In the genomic region with DNA sequence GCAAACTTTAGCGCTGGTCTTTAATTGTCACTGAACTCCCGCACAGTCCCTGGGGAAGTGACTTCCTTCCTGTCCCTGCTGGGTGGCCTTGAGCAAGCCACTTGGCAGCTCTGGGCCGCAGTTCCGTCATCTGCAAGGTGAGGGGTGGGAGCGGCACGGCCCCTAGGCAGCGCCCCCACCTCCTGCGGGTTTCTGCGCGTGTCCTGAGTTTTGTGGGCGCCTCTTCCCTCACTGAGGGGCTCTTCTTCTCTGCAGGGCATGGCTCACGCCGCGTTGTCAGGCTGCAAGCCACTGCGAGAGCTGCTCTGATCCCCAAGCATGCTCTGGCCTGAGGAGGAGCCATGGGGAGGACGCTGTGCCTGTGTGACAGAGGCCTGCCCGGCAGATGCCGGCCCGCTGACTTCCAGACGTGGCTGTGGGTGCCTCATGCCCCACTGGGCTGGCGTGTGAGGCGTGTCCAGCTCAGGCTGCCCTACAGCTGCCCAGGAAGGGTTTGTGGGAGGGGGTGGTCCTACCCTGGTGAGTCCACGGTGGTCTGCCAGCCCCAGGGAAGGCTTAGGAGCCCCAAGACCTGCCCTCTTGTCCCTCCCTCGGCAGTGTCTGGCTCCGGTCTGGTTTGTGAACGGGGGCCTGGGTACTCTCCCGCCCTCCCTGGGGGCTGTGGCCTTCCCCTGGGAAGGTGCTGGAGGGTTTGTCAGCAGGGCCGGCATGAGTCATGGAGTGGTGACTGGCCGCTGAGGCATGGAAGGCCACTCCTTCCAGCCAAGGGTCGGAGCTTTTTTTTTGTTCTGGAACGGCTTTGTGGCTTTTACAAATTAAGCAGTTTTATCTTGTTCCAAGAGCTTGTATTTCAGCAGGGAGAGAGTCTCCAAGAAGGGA, we compare ENCODE assay signal across 1 cellular context.
TF ChIP-seq lines count a peak whose summit lies in the region.

No MANE protein-coding gene starts in this region.

TF ChIP-seq in K562, 482 proteins besides CTCF, POLR2A, EP300 and RAD21 (continued from another document and continues in another):
- TF ChIP-seq, protein P1, sequence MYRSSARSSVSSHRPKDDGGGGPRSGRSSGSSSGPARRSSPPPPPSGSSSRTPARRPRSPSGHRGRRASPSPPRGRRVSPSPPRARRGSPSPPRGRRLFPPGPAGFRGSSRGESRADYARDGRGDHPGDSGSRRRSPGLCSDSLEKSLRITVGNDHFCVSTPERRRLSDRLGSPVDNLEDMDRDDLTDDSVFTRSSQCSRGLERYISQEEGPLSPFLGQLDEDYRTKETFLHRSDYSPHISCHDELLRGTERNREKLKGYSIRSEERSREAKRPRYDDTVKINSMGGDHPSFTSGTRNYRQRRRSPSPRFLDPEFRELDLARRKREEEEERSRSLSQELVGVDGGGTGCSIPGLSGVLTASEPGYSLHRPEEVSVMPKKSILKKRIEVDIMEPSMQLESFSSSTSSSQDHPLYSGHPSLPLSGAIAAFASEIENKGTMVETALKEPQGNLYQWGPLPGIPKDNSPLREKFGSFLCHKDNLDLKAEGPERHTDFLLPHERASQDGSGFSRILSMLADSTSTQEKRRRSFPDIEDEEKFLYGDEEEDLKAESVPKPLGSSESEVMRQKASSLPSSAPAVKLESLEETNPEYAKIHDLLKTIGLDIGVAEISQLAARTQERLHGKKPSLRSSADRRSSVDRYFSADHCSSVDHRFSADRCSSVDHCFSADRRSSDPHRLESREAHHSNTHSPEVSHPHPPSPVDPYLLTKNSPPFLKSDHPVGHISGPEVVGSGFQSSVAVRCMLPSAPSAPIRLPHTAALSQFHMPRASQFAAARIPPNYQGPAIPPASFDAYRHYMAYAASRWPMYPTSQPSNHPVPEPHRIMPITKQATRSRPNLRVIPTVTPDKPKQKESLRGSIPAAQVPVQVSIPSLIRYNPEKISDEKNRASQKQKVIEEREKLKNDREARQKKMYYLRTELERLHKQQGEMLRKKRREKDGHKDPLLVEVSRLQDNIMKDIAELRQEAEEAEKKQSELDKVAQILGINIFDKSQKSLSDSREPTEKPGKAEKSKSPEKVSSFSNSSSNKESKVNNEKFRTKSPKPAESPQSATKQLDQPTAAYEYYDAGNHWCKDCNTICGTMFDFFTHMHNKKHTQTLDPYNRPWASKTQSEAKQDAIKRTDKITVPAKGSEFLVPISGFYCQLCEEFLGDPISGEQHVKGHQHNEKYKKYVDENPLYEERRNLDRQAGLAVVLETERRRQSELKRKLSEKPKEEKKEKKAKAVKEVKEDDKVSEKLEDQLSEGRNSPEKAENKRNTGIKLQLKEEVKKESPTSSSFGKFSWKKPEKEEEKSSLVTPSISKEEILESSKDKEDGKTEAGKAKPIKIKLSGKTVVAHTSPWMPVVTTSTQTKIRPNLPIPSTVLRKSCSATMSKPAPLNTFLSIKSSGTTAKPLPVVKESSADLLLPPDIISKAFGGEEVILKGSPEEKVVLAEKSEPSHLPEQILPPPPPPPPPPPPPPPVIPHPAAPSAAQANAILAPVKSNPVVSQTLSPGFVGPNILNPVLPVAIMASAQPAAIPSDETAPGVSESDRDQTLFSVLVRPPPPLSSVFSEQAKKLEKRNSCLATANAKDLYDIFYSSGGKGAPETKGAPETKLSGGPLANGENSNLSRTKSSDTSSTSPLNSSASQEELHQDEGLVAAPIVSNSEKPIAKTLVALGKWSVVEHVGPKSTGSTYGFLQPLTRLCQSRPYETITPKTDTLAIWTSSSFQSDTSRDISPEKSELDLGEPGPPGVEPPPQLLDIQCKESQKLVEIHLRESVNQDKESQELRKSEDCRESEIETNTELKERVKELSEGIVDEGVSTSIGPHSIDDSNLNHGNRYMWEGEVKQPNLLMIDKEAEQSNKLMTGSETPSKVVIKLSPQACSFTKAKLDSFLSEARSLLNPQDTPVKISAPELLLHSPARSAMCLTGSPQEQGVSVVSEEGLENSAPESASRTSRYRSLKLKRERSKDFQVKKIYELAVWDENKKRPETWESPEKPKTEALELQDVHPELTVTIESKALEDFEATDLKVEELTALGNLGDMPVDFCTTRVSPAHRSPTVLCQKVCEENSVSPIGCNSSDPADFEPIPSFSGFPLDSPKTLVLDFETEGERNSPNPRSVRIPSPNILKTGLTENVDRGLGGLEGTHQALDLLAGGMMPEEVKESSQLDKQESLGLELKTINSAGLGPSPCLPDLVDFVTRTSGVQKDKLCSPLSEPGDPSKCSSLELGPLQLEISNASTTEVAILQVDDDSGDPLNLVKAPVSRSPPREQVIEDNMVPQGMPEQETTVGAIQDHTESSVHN (IDR thresholded peaks at IDR 0.05; ENCODE audit: borderline replicate concordance in 1 of 2, low read depth in 1 of 2) = peak in 1 of 2 experiments; percentile 32; a peak in 1 of 4 replicates
- no peak for TF ChIP-seq GTF2F1 (IDR thresholded peaks at IDR 0.05; ENCODE audit: low read depth, low read length)
- TF ChIP-seq FIP1L1 (IDR thresholded peaks at IDR 0.05; ENCODE audit: low read depth, low read length, poor library complexity, severe bottlenecking) = peak; percentile 24
- TF ChIP-seq, protein P2, sequence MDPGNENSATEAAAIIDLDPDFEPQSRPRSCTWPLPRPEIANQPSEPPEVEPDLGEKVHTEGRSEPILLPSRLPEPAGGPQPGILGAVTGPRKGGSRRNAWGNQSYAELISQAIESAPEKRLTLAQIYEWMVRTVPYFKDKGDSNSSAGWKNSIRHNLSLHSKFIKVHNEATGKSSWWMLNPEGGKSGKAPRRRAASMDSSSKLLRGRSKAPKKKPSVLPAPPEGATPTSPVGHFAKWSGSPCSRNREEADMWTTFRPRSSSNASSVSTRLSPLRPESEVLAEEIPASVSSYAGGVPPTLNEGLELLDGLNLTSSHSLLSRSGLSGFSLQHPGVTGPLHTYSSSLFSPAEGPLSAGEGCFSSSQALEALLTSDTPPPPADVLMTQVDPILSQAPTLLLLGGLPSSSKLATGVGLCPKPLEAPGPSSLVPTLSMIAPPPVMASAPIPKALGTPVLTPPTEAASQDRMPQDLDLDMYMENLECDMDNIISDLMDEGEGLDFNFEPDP (CRISPR knock-in tag; IDR thresholded peaks at IDR 0.05) = no peak
- TF ChIP-seq, protein P3, sequence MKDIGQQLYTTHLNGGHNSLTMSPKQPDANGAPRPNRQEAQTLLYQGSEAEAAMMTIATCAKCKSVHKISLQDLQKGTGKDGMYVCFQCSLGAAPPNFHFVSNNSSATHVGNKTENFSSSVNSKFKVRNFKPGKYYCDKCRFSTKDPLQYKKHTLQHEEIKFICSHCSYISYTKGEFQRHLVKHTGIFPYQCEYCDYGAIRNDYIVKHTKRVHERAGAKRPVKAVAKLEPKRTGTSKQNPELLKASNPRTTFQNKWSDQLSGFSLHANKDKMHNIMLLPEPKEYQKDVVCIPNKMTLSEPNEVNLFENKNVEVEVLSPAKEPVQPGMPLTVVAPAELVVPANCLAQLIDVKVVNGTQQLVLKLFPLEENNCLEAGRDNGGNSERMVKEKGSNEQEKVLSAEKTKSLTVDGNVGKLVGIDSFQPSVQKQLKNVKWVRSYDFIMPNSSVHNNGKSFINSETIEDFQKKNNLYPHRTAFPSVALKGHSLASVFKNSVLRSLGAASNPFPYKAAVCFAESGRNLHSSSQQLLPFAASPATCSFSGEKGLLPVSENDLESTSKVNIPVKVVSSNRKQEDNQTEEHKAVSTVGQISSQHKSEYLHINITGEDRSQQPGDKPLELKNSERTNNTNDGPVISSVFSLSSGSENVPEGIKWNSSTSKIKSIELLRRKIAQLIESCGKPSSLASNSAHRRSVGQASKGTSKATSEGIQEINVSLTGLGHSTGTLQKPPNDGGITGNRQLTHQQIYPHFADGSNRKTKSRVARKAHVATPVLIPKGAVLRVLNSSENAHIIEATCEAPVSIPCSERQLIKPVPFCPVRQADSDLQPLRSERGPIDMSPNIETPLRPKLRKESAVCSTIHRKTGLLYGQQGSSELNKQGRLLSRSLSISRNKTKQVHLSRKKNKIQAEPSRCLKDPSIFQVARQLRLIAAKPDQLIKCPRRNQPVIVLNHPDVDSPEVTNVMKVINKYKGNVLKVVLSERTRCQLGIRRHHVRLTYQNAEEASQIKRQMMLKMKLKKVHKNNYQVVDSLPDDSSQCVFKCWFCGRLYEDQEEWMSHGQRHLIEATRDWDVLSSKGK (CRISPR knock-in tag; IDR thresholded peaks at IDR 0.05) = no peak
- TF ChIP-seq, protein P4, sequence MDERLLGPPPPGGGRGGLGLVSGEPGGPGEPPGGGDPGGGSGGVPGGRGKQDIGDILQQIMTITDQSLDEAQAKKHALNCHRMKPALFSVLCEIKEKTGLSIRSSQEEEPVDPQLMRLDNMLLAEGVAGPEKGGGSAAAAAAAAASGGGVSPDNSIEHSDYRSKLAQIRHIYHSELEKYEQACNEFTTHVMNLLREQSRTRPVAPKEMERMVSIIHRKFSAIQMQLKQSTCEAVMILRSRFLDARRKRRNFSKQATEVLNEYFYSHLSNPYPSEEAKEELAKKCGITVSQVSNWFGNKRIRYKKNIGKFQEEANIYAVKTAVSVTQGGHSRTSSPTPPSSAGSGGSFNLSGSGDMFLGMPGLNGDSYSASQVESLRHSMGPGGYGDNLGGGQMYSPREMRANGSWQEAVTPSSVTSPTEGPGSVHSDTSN (CRISPR knock-in tag; IDR thresholded peaks at IDR 0.05; ENCODE audit: low read depth) = no peak
- TF ChIP-seq, protein P4 (tag; conservative IDR thresholded peaks at IDR 0.05; ENCODE audit: low read depth) = no peak
- peak; percentile 53 for TF ChIP-seq SP1 (CRISPR knock-in tag; IDR thresholded peaks at IDR 0.05)
- TF ChIP-seq, protein P5, sequence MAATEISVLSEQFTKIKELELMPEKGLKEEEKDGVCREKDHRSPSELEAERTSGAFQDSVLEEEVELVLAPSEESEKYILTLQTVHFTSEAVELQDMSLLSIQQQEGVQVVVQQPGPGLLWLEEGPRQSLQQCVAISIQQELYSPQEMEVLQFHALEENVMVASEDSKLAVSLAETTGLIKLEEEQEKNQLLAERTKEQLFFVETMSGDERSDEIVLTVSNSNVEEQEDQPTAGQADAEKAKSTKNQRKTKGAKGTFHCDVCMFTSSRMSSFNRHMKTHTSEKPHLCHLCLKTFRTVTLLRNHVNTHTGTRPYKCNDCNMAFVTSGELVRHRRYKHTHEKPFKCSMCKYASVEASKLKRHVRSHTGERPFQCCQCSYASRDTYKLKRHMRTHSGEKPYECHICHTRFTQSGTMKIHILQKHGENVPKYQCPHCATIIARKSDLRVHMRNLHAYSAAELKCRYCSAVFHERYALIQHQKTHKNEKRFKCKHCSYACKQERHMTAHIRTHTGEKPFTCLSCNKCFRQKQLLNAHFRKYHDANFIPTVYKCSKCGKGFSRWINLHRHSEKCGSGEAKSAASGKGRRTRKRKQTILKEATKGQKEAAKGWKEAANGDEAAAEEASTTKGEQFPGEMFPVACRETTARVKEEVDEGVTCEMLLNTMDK (IDR thresholded peaks at IDR 0.05; ENCODE audit: borderline replicate concordance, insufficient read depth, low read depth, low read length, poor library complexity, severe bottlenecking) = no peak
- TF ChIP-seq SPI1 (IDR thresholded peaks at IDR 0.05; ENCODE audit: borderline replicate concordance, low read depth, low read length) = peak; percentile 62; the same call in 1 of the 2 replicates
- no peak for TF ChIP-seq ZNF133 (CRISPR knock-in tag; IDR thresholded peaks at IDR 0.05)
- no peak for TF ChIP-seq KDM2B (CRISPR knock-in tag; IDR thresholded peaks at IDR 0.05)
- TF ChIP-seq CSDE1 (IDR thresholded peaks at IDR 0.05) = no peak
- TF ChIP-seq SREBF2 (CRISPR knock-in tag; IDR thresholded peaks at IDR 0.05) = peak; percentile 88; the same call in 1 of the 2 replicates
- TF ChIP-seq PTBP1 (IDR thresholded peaks at IDR 0.05; ENCODE audit: low read depth, low read length) = no peak
- no peak for TF ChIP-seq NR2F6 (CRISPR knock-in tag; IDR thresholded peaks at IDR 0.05)
- no peak for TF ChIP-seq GATA2 (CRISPR knock-in tag; IDR thresholded peaks at IDR 0.05)
- TF ChIP-seq PHF21A (IDR thresholded peaks at IDR 0.05; ENCODE audit: borderline replicate concordance, low read depth) = no peak
- TF ChIP-seq, protein P6, sequence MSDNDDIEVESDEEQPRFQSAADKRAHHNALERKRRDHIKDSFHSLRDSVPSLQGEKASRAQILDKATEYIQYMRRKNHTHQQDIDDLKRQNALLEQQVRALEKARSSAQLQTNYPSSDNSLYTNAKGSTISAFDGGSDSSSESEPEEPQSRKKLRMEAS (CRISPR knock-in tag; IDR thresholded peaks at IDR 0.05) = peak; percentile 70
- TF ChIP-seq ZC3H4 (CRISPR knock-in tag; IDR thresholded peaks at IDR 0.05; ENCODE audit: borderline replicate concordance) = 0 out of 2 replicates have a peak, but pooled peaks have one; percentile 24
- no peak for TF ChIP-seq ZSCAN32 (CRISPR knock-in tag; IDR thresholded peaks at IDR 0.05)
- TF ChIP-seq, protein P7, sequence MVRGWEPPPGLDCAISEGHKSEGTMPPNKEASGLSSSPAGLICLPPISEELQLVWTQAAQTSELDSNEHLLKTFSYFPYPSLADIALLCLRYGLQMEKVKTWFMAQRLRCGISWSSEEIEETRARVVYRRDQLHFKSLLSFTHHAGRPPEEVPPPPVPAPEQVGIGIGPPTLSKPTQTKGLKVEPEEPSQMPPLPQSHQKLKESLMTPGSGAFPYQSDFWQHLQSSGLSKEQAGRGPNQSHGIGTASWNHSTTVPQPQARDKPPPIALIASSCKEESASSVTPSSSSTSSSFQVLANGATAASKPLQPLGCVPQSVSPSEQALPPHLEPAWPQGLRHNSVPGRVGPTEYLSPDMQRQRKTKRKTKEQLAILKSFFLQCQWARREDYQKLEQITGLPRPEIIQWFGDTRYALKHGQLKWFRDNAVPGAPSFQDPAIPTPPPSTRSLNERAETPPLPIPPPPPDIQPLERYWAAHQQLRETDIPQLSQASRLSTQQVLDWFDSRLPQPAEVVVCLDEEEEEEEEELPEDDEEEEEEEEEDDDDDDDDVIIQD (CRISPR knock-in tag; IDR thresholded peaks at IDR 0.05) = no peak
- TF ChIP-seq TEAD1 (CRISPR knock-in tag; IDR thresholded peaks at IDR 0.05) = 0 out of 4 replicates have a peak, but pooled peaks of 1 of the 2 experiments have one; percentile 30
- TF ChIP-seq HEY1 (CRISPR knock-in tag; IDR thresholded peaks at IDR 0.05; ENCODE audit: borderline replicate concordance) = no peak
- TF ChIP-seq ARNT (IDR thresholded peaks at IDR 0.05) = no peak
- no peak for TF ChIP-seq ZNF354B (CRISPR knock-in tag; IDR thresholded peaks at IDR 0.05)
- peak; percentile 69; the same call in 1 of the 2 replicates for TF ChIP-seq SMARCA5 (IDR thresholded peaks at IDR 0.05)
- TF ChIP-seq CREM (IDR thresholded peaks at IDR 0.05; ENCODE audit: low read depth) = 0 out of 2 replicates have a peak, but pooled peaks have one; percentile 38
- peak; percentile 77 for TF ChIP-seq POLR2G (IDR thresholded peaks at IDR 0.05; ENCODE audit: low read depth, low read length)
- TF ChIP-seq, protein P8, sequence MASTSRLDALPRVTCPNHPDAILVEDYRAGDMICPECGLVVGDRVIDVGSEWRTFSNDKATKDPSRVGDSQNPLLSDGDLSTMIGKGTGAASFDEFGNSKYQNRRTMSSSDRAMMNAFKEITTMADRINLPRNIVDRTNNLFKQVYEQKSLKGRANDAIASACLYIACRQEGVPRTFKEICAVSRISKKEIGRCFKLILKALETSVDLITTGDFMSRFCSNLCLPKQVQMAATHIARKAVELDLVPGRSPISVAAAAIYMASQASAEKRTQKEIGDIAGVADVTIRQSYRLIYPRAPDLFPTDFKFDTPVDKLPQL (IDR thresholded peaks at IDR 0.05; ENCODE audit: extremely low read depth, insufficient read length) = no peak
